8 cellular contexts compared by ENCODE assay signal in the genomic region with DNA sequence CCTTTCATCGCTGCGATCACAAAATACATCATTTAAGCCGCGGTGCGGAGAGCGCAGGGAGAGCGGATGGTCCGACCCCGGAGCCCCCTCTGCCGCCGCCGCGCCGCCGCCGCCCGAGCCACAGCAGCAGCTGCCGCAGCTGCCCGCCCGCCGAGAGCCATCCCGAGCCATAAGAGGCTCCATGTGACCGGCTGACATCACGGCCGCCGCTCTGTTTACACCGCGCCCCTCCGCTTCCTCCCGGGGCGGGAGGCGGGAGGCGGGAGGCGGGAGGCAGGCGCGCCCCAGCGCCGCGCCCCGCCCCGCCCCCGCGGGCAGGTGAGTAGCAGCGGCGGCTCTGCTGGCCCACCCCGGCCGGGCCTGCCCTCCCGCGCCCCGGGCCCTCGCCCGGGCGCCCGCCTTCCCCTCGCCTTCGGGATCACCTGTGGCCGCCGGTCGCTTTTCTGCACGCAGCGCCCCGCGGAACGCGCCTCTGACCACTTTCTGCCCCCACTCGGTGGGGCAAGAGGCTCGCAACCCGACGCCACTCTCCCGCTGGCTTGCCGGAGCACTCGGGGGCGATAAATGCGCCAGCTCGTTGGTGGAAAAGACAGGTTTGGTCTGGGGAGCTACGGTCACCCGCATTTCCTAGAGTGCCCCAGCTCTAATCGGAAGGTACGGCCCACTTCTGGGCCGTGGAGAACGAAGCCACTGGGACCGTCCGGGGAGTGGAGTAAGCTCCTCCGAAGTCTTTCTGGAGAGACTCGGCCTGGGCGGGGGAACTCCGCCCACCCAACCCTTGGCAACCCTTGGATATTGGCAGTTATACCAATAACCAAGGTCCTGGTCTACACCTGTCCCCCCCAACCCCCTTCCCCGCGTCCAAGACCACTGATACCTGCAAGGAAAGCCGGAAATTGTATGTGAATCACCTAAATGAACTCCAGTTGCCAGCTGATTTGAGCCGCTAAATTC.
A peak's percentile ranks its signal among the peaks of the same experiment; 100 is the strongest.
DNase-seq lines count a peak whose midpoint lies in the region; ATAC-seq and TF ChIP-seq lines count a peak whose summit lies in the region.

No MANE protein-coding gene starts in this region.

- H3K9me3 ChIP-seq in SK-N-MC (ENCODE audit: low read depth, low read length) (no peaks in the 10 kb centered on the region), transverse colon (no peaks in the 10 kb centered on the region)

- H3K36me3 Mint-ChIP-seq in activated naive CD8-positive, alpha-beta T cell, result no peaks in the 10 kb centered on the region

- H3K27ac ChIP-seq in SK-N-MC (no peak overlapping the region), transverse colon (peak overlapping the region; percentile 88 to 93 (median 90))

- 2 to 6% methylated on average over 3 to 52 of the region's 91 CpGs for WGBS in transverse colon (ENCODE audit: low coverage in 1 of 2), 2 donors

- peak overlapping the region; percentile 83 for H3K27ac Mint-ChIP-seq in activated naive CD8-positive, alpha-beta T cell

- in situ Hi-C loops in transverse colon (cut with MboI; ENCODE audit: low pct_ligation_motif_present in 1 of 4, low pct_unique_long_range_greater_than_20kb in 1 of 4, low sequenced_read_pairs in 3 of 4), result loop anchor here in 3 of 4 donors (25.0 kb wide), 2 partner anchors 470 to 1245 kb away; no protein-coding TSS in a partner anchor

- peaks cover 29% of the 10 kb centered on the region for H3K27me3 ChIP-seq in transverse colon

- H3K27me3 Mint-ChIP-seq in activated naive CD8-positive, alpha-beta T cell, result no peaks in the 10 kb centered on the region

- no peak overlapping the region for H3K9ac ChIP-seq in SK-N-MC (ENCODE audit: insufficient read length)

- H3K4me1 Mint-ChIP-seq in activated naive CD8-positive, alpha-beta T cell (ENCODE audit: low read depth), result peaks cover 44% of the 10 kb centered on the region

- DNase-seq in DMS79 (lab: John Stamatoyannopoulos, UW) (peak; percentile 54), LHCN-M2 (ENCODE audit: low read depth) (peak; percentile 74), SK-N-MC (ENCODE audit: low read depth, low spot score) (no peak), cardiac septum (ENCODE audit: low spot score) (peak; percentile 94), pons (ENCODE audit: low spot score) (peak; percentile 85), transverse colon (peak; percentile 90)

- H3K36me3 ChIP-seq in SK-N-MC (ENCODE audit: insufficient read depth, low read length) (no peaks in the 10 kb centered on the region), transverse colon (no peaks in the 10 kb centered on the region)

- peak overlapping the region; percentile 74 for H3K4me3 ChIP-seq in SK-N-MC
- H3K4me3 ChIP-seq in transverse colon, result peak overlapping the region; percentile 64 to 86 (median 78)

- peak overlapping the region; percentile 83 for H3K4me3 Mint-ChIP-seq in activated naive CD8-positive, alpha-beta T cell

- peak in 2 of 5 experiments; percentile 10 to 22 for TF ChIP-seq CTCF in transverse colon (IDR thresholded peaks at IDR 0.05)

- TF ChIP-seq POLR2A in transverse colon (IDR thresholded peaks at IDR 0.05), result peak; percentile 69

- intact Hi-C loops in cardiac septum (cut with DNase I) (no loop called here), transverse colon (cut with DNase I; ENCODE audit: low total_unique reads) (no loop called here)

- H3K9me3 Mint-ChIP-seq in activated naive CD8-positive, alpha-beta T cell (ENCODE audit: low read depth), result no peaks in the 10 kb centered on the region

- TF ChIP-seq EP300 in transverse colon (IDR thresholded peaks at IDR 0.05; ENCODE audit: low read depth), result no peak

- peak; percentile 86 for ATAC-seq in GM21737 (IDR thresholded peaks at IDR 0.05; ENCODE audit: unreplicated experiment)

- H3K4me1 ChIP-seq in transverse colon, result peaks cover 0 to 21% (median 10%) of the 10 kb centered on the region in 4 donors
